Comparison of ENCODE assay signal across 23 cellular contexts in genomic region chrX:129037389-129037788, GRCh38.
DNase-seq lines count a peak whose midpoint lies in the region; ATAC-seq and TF ChIP-seq lines count a peak whose summit lies in the region.
"Had no signal": no experiment of that assay in that cellular context is flagged by ENCODE, and none has a peak within 500 bp of the region (broad histone marks: within the 10 kb centered on the region; RNA-seq: fewer than 3 reads in every experiment).

No MANE protein-coding gene starts in this region.

- H3K36me3 Mint-ChIP-seq in type B pancreatic cell: no peaks in the 10 kb centered on the region
- no peaks in the 10 kb centered on the region for H3K36me3 Mint-ChIP-seq in activated T-helper 2 cell treated with anti-CD3 and anti-CD28 coated beads, Interferon-gamma antibody, Interleukin-2, Interleukin-4, amounts not matched to agents 10 μg/mL and 5 μg/mL and 100 μg/mL, durations not matched to agents 14 hours and 24 hours and 36 hours (ENCODE audit: low read depth)
- H3K36me3 Mint-ChIP-seq: CD14-positive monocyte; CD4-positive, alpha-beta memory T cell; CD4-positive, CD25-positive, alpha-beta regulatory T cell; CD8-positive, alpha-beta memory T cell had no signal

- H3K27me3 Mint-ChIP-seq in type B pancreatic cell: no peaks in the 10 kb centered on the region
- H3K27me3 Mint-ChIP-seq in activated T-helper 2 cell treated with anti-CD3 and anti-CD28 coated beads, Interferon-gamma antibody, Interleukin-2, Interleukin-4, amounts not matched to agents 10 μg/mL and 5 μg/mL and 100 μg/mL, durations not matched to agents 14 hours and 24 hours and 36 hours (ENCODE audit: low read depth): no peaks in the 10 kb centered on the region
- H3K27me3 Mint-ChIP-seq: CD4-positive, alpha-beta memory T cell; CD4-positive, CD25-positive, alpha-beta regulatory T cell had no signal

- H3K4me1 ChIP-seq in mesendoderm (ENCODE audit: control insufficient read depth, low read depth, low read length): no peaks in the 10 kb centered on the region
- H3K4me1 ChIP-seq: BE2C, BLaER1 had no signal

- no peak overlapping the region for H3K56ac ChIP-seq in mesendoderm (ENCODE audit: low read length)

- no peaks in the 10 kb centered on the region for H3K36me3 ChIP-seq in mesendoderm (ENCODE audit: control insufficient read depth, insufficient read depth, low read length)
- H3K36me3 ChIP-seq: BE2C, BLaER1 had no signal

- peak overlapping the region; percentile 46 for H3K27ac Mint-ChIP-seq in type B pancreatic cell
- no peak overlapping the region for H3K27ac Mint-ChIP-seq in activated T-helper 2 cell treated with anti-CD3 and anti-CD28 coated beads, Interferon-gamma antibody, Interleukin-2, Interleukin-4, amounts not matched to agents 10 μg/mL and 5 μg/mL and 100 μg/mL, durations not matched to agents 14 hours and 24 hours and 36 hours
- H3K27ac Mint-ChIP-seq: CD14-positive monocyte; CD4-positive, alpha-beta memory T cell; CD4-positive, CD25-positive, alpha-beta regulatory T cell; CD8-positive, alpha-beta memory T cell had no signal

- no peak overlapping the region for H2AK5ac ChIP-seq in mesendoderm (ENCODE audit: low read length)

- H3K4me3 Mint-ChIP-seq in type B pancreatic cell: no peak overlapping the region
- H3K4me3 Mint-ChIP-seq in activated T-helper 2 cell treated with anti-CD3 and anti-CD28 coated beads, Interferon-gamma antibody, Interleukin-2, Interleukin-4, amounts not matched to agents 10 μg/mL and 5 μg/mL and 100 μg/mL, durations not matched to agents 14 hours and 24 hours and 36 hours (ENCODE audit: low read depth): no peak overlapping the region
- H3K4me3 Mint-ChIP-seq: CD14-positive monocyte; CD4-positive, alpha-beta memory T cell; CD4-positive, CD25-positive, alpha-beta regulatory T cell; CD8-positive, alpha-beta memory T cell had no signal

- H2BK120ac ChIP-seq in mesendoderm (ENCODE audit: low read depth, low read length): no peak overlapping the region

- H3K9me3 Mint-ChIP-seq in type B pancreatic cell: no peaks in the 10 kb centered on the region
- H3K9me3 Mint-ChIP-seq in activated T-helper 2 cell treated with anti-CD3 and anti-CD28 coated beads, Interferon-gamma antibody, Interleukin-2, Interleukin-4, amounts not matched to agents 10 μg/mL and 5 μg/mL and 100 μg/mL, durations not matched to agents 14 hours and 24 hours and 36 hours: no peaks in the 10 kb centered on the region
- H3K9me3 Mint-ChIP-seq: CD4-positive, alpha-beta memory T cell had no signal

- peak; percentile 2 for DNase-seq in HT-29 (ENCODE audit: low spot score)
- DNase-seq in mesendoderm: peak; percentile 65
- no peak for DNase-seq in type B pancreatic cell (ENCODE audit: extremely low spot score, unreplicated experiment)
- DNase-seq in RKO (ENCODE audit: low spot score): no peak
- DNase-seq in activated T-helper 2 cell treated with anti-CD3 and anti-CD28 coated beads, Interferon-gamma antibody, Interleukin-2, Interleukin-4, amounts not matched to agents 10 μg/mL and 5 μg/mL and 100 μg/mL, durations not matched to agents 14 hours and 24 hours and 36 hours (ENCODE audit: low spot score): no peak
- DNase-seq: 8988T; ACHN; BE2C; C1 segment of cervical spinal cord; CD4-positive, alpha-beta memory T cell; CD4-positive, CD25-positive, alpha-beta regulatory T cell; CD8-positive, alpha-beta memory T cell; COR-L47; DMS 273 treated with DMSO at 0.1 percent for 48 hours; DMS153; DMS53; DMS79; DND-41; EL; GF-D8 had no signal

- intact Hi-C loops in activated T-helper 2 cell treated with anti-CD3 and anti-CD28 coated beads, Interferon-gamma antibody, Interleukin-2, Interleukin-4, amounts not matched to agents 10 μg/mL and 5 μg/mL and 100 μg/mL, durations not matched to agents 14 hours and 24 hours and 36 hours (cut with micrococcal nuclease): no loop called here

- no peak overlapping the region for H4K5ac ChIP-seq in mesendoderm (ENCODE audit: low read length)

- H3K79me1 ChIP-seq in mesendoderm (ENCODE audit: low read length): no peaks in the 10 kb centered on the region

- H3K27ac ChIP-seq in mesendoderm (ENCODE audit: low read depth, low read length): no peak overlapping the region
- H3K27ac ChIP-seq: BLaER1 had no signal

- H3K4me1 Mint-ChIP-seq in type B pancreatic cell (ENCODE audit: unreplicated experiment): no peaks in the 10 kb centered on the region
- H3K4me1 Mint-ChIP-seq in activated T-helper 2 cell treated with anti-CD3 and anti-CD28 coated beads, Interferon-gamma antibody, Interleukin-2, Interleukin-4, amounts not matched to agents 10 μg/mL and 5 μg/mL and 100 μg/mL, durations not matched to agents 14 hours and 24 hours and 36 hours (ENCODE audit: low read depth): no peaks in the 10 kb centered on the region
- H3K4me1 Mint-ChIP-seq: CD14-positive monocyte; CD4-positive, alpha-beta memory T cell; CD4-positive, CD25-positive, alpha-beta regulatory T cell; CD8-positive, alpha-beta memory T cell had no signal

- H2BK5ac ChIP-seq in mesendoderm (ENCODE audit: low read length): no peak overlapping the region

- H3K27me3 ChIP-seq in mesendoderm (ENCODE audit: insufficient read depth, low read length, poor library complexity): no peaks in the 10 kb centered on the region
- H3K27me3 ChIP-seq: BE2C had no signal

- H3K4ac ChIP-seq in mesendoderm (ENCODE audit: low read depth, low read length): no peak overlapping the region

- no peak overlapping the region for H3K4me2 ChIP-seq in mesendoderm (ENCODE audit: low read length)
- H3K4me2 ChIP-seq: BLaER1 had no signal

- H3K4me3 ChIP-seq in mesendoderm (ENCODE audit: low read length): no peak overlapping the region
- H3K4me3 ChIP-seq: BLaER1 had no signal

- WGBS in mesendoderm (ENCODE audit: extremely low coverage, insufficient coverage, low lambda C conversion rate): no CpG with 5 or more reads among the region's 4 CpGs

- no peak overlapping the region for H4K8ac ChIP-seq in mesendoderm (ENCODE audit: low read depth, low read length)

- H3K18ac ChIP-seq in mesendoderm (ENCODE audit: low read length): no peak overlapping the region

- H2BK15ac ChIP-seq in mesendoderm (replicated peaks; ENCODE audit: low read depth): no peak overlapping the region

- H3K9ac ChIP-seq in mesendoderm (ENCODE audit: low read length): no peak overlapping the region
- H3K9ac ChIP-seq: BLaER1 had no signal

- no peaks in the 10 kb centered on the region for H3K79me2 ChIP-seq in mesendoderm (ENCODE audit: control insufficient read depth, insufficient read depth, low read length)

- H3K23ac ChIP-seq in mesendoderm (ENCODE audit: low read length): no peak overlapping the region

- ATAC-seq in GM18868 (IDR thresholded peaks at IDR 0.05; ENCODE audit: unreplicated experiment): no peak

- no peak for TF ChIP-seq CTCF in type B pancreatic cell (conservative IDR thresholded peaks at IDR 0.05)

Comparison
In these comparisons a context has a peak if more than half of its experiments do, and no peak if none do; other contexts are left out.
1. DNase-seq: peak in HT-29 (single experiment) and mesendoderm (single experiment); none in type B pancreatic cell (single experiment), RKO (single experiment) and activated T-helper 2 cell treated with anti-CD3 and anti-CD28 coated beads, Interferon-gamma antibody, Interleukin-2, Interleukin-4, amounts not matched to agents 10 μg/mL and 5 μg/mL and 100 μg/mL, durations not matched to agents 14 hours and 24 hours and 36 hours (single experiment).